ENCODE assay signal across 13 cellular contexts in the genomic region with DNA sequence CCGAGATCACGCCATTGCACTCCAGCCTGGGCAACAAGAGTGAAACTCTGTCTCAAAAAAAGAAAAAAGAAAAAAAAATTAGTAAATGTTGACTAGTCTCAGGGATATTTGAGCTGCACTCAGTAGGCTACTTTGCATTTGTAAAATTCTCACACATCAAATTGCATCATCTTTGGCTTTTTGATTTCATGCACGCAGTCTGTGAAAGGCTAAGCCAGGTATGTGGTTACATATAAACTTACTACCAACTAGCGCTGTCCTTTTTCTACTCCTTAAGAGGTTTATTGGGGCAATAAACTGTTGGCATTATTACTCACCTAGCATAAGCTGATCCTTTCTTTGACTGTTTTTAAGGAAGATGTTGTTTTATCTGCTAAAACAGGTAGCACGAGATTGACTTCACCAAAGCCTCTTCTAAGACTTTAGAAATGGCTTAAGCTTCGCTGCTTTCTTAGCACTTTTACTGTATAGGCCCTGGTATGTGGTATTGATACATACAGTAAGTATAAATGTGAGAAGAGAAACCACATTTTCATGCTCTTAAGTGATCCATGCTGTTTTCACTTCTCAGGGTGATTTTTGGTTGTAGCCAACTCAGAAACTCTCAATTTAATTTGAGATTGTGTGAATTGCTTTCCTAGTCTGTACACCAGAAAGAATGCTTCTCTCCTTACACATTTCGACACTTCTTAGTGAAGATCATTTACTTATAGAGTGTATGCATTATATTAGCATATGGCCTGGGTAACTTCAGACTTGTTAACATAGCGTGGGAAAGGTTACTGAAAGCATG.
DNase-seq lines count a peak whose midpoint lies in the region; ATAC-seq, FAIRE-seq and TF ChIP-seq lines count a peak whose summit lies in the region.
"Had no signal": no experiment of that assay in that cellular context is flagged by ENCODE, and none has a peak within 500 bp of the region (broad histone marks: within the 10 kb centered on the region; RNA-seq: fewer than 3 reads in every experiment).

No MANE protein-coding gene starts in this region.

- BruUV-seq in GM12878 (replicated peaks; lab: Mats Ljungman, UMichigan) (no TSS peak), PC-9 (replicated peaks; lab: Mats Ljungman, UMichigan) (no TSS peak)

- FAIRE-seq in GM12878 (lab: Jason Lieb, UNC), result peak; percentile 92

- no peaks in the 10 kb centered on the region for H3K36me3 ChIP-seq in GM12878 (ENCODE audit: control insufficient read depth in 2 of 2, insufficient read depth in 2 of 2, low read length in 1 of 2)
- no peaks in the 10 kb centered on the region for H3K36me3 ChIP-seq in PC-9 (ENCODE audit: low read depth)
- H3K36me3 ChIP-seq: BE2C, right atrium auricular region had no signal

- H3F3A ChIP-seq in PC-9 (ENCODE audit: insufficient read depth, low read depth), result no peaks in the 10 kb centered on the region

- ATAC-seq in GM18520 (IDR thresholded peaks at IDR 0.05; ENCODE audit: unreplicated experiment) (peak; percentile 69), GM21529 (IDR thresholded peaks at IDR 0.05; ENCODE audit: unreplicated experiment) (peak; percentile 65), HG03103 (IDR thresholded peaks at IDR 0.05; ENCODE audit: low read depth, unreplicated experiment) (peak; percentile 86), GM12878 (peak; percentile 92)
- ATAC-seq: body of pancreas; naive thymus-derived CD4-positive, alpha-beta T cell had no signal

- H2AFZ ChIP-seq in GM12878 (ENCODE audit: control insufficient read depth, low read depth, low read length) (peak overlapping the region; percentile 40), PC-9 (no peak overlapping the region)

- 60% methylated on average over 8 of the region's 8 CpGs for WGBS in GM12878 (ENCODE audit: insufficient coverage, insufficient replicate concordance, low lambda C conversion rate, missing lambda C conversion rate)

- TF ChIP-seq CTCF in GM12878 (IDR thresholded peaks at IDR 0.05 in 2 of 3, conservative IDR thresholded peaks at IDR 0.05 in 1 of 3; ENCODE audit: control insufficient read depth in 2 of 3, extremely low read depth in 1 of 3, insufficient read depth in 1 of 3, low read depth in 3 of 3, low read length in 3 of 3) (no peak), PC-9 (conservative IDR thresholded peaks at IDR 0.05) (no peak)

- peaks cover 16% of the 10 kb centered on the region for H3K4me1 ChIP-seq in GM12878 (ENCODE audit: control insufficient read depth, insufficient read depth, low read length)
- H3K4me1 ChIP-seq in PC-9 (replicated peaks; ENCODE audit: insufficient read depth), result no peaks in the 10 kb centered on the region
- H3K4me1 ChIP-seq: BE2C, body of pancreas, right atrium auricular region had no signal

- in situ Hi-C loops in GM12878 (cut with MboI), result no loop called here

- H3K27ac ChIP-seq in GM12878 (ENCODE audit: control insufficient read depth, insufficient read depth) (peak overlapping the region; percentile 91), PC-9 (no peak overlapping the region)
- H3K27ac ChIP-seq: body of pancreas, right atrium auricular region had no signal

- DNase-seq in GM12878 (ENCODE audit: low read depth, low spot score) (peak; percentile 76), OCI-M2 (lab: John Stamatoyannopoulos, UW; ENCODE audit: unreplicated experiment) (no peak), PC-9 (no peak)
- DNase-seq in stimulated activated CD4-positive, alpha-beta T cell treated with anti-CD3 and anti-CD28 coated beads, Interleukin-4, amount 100 ng/mL, for 1 hour, result no peak
- DNase-seq in stimulated activated naive CD4-positive, alpha-beta T cell treated with Interleukin-2 at 50 U/mL for 16 hours (lab: John Stamatoyannopoulos, UW), result no peak
- DNase-seq: BE2C; body of pancreas; effector memory CD4-positive, alpha-beta T cell; naive thymus-derived CD4-positive, alpha-beta T cell had no signal

- POLR2A ChIA-PET in GM12878 (lab: Charles Lee), result interaction anchor here (0.9 kb wide), 1 partner anchor 17 kb away, joined by 3 read pairs; no protein-coding TSS in a partner anchor
- POLR2A ChIA-PET in PC-9 (lab: Charles Lee; ENCODE audit: unreplicated experiment), result no interaction called here

- CTCF ChIA-PET in GM12878 (lab: Yijun Ruan, JAX) (interaction anchor here (0.6 to 0.9 kb wide), 3 partner anchors 11 to 125 kb away, joined by 3 to 4 read pairs (median 3); no protein-coding TSS in a partner anchor), PC-9 (lab: Charles Lee) (no interaction called here)

- H3K4me3 ChIP-seq in GM12878, result no peak overlapping the region
- no peak overlapping the region for H3K4me3 ChIP-seq in PC-9
- H3K4me3 ChIP-seq: body of pancreas, right atrium auricular region had no signal

- TF ChIP-seq RAD21 in GM12878 (IDR thresholded peaks at IDR 0.05; ENCODE audit: insufficient read depth, low read depth, low read length), result peak; percentile 18

- TF ChIP-seq EP300 in GM12878 (IDR thresholded peaks at IDR 0.05; ENCODE audit: borderline replicate concordance in 1 of 2, control insufficient read depth in 1 of 2, low read depth in 2 of 2, low read length in 2 of 2), result no peak

- SMC1A ChIA-PET in GM12878 (lab: Charles Lee; ENCODE audit: uncharacterized antibody, unreplicated experiment), result interaction anchor here (0.6 to 8.8 kb wide), 12 partner anchors 10 to 183 kb away, joined by 3 to 72 read pairs (median 5); no protein-coding TSS in a partner anchor

- intact Hi-C loops in GM12878 (cut with micrococcal nuclease; ENCODE audit: unreplicated experiment) (loop anchor here (1.0 to 5.0 kb wide), 5 partner anchors 15 to 182 kb away; no protein-coding TSS in a partner anchor), PC-9 (cut with micrococcal nuclease; ENCODE audit: unreplicated experiment) (no loop called here)

- no peaks in the 10 kb centered on the region for H3K9me2 ChIP-seq in PC-9 (ENCODE audit: insufficient read depth)

- RAD21 ChIA-PET in GM12878 (lab: Charles Lee; ENCODE audit: unreplicated experiment), result interaction anchor here (0.7 to 4.8 kb wide), 6 partner anchors 10 to 257 kb away, joined by 3 to 39 read pairs (median 6); no protein-coding TSS in a partner anchor

- H3K9ac ChIP-seq in GM12878 (ENCODE audit: control insufficient read depth, insufficient read depth, low read length), result peak overlapping the region; percentile 61

- H3K27me3 ChIP-seq in GM12878 (replicated peaks in 1 of 2; ENCODE audit: control insufficient read depth in 2 of 2, insufficient read depth in 2 of 2, low read length in 1 of 2), result no peaks in the 10 kb centered on the region
- H3K27me3 ChIP-seq in PC-9 (ENCODE audit: insufficient read depth, low read depth), result no peaks in the 10 kb centered on the region
- H3K27me3 ChIP-seq: BE2C, body of pancreas, right atrium auricular region had no signal

- peaks cover 10% of the 10 kb centered on the region for H3K79me2 ChIP-seq in GM12878 (ENCODE audit: control insufficient read depth, insufficient read depth, low read length)
- H3K79me2 ChIP-seq in PC-9 (ENCODE audit: low read depth), result no peaks in the 10 kb centered on the region

- H3K9me3 ChIP-seq in GM12878 (replicated peaks; ENCODE audit: control insufficient read depth, insufficient read depth, low read length), result peaks cover 7% of the 10 kb centered on the region
- no peaks in the 10 kb centered on the region for H3K9me3 ChIP-seq in PC-9 (ENCODE audit: insufficient read depth, low read depth)
- H3K9me3 ChIP-seq: BE2C, body of pancreas, right atrium auricular region had no signal

- no peak for TF ChIP-seq POLR2A in GM12878 (IDR thresholded peaks at IDR 0.05; ENCODE audit: low read depth, low read length)

- peak overlapping the region; percentile 66 for H3K4me2 ChIP-seq in GM12878 (ENCODE audit: control insufficient read depth, insufficient read depth)
- H3K4me2 ChIP-seq in PC-9, result no peak overlapping the region

- H4K20me1 ChIP-seq in GM12878 (ENCODE audit: control insufficient read depth, insufficient read depth), result no peaks in the 10 kb centered on the region
- H4K20me1 ChIP-seq in PC-9 (ENCODE audit: insufficient read depth), result no peaks in the 10 kb centered on the region

TF ChIP-seq in GM12878, 131 proteins besides CTCF, POLR2A, EP300 and RAD21 (continues in another document):
- TF ChIP-seq POU2F2 (IDR thresholded peaks at IDR 0.05; ENCODE audit: borderline replicate concordance, low read depth, low read length) (0 out of 3 replicates have a peak, but pooled peaks have one; percentile 28), CBFB (IDR thresholded peaks at IDR 0.05; ENCODE audit: low read depth) (peak; percentile 74; the same call in 1 of the 2 replicates)
- TF ChIP-seq, protein P1, sequence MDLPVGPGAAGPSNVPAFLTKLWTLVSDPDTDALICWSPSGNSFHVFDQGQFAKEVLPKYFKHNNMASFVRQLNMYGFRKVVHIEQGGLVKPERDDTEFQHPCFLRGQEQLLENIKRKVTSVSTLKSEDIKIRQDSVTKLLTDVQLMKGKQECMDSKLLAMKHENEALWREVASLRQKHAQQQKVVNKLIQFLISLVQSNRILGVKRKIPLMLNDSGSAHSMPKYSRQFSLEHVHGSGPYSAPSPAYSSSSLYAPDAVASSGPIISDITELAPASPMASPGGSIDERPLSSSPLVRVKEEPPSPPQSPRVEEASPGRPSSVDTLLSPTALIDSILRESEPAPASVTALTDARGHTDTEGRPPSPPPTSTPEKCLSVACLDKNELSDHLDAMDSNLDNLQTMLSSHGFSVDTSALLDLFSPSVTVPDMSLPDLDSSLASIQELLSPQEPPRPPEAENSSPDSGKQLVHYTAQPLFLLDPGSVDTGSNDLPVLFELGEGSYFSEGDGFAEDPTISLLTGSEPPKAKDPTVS (IDR thresholded peaks at IDR 0.05; ENCODE audit: low read depth, low read length), result no peak
- TF ChIP-seq, protein P2, sequence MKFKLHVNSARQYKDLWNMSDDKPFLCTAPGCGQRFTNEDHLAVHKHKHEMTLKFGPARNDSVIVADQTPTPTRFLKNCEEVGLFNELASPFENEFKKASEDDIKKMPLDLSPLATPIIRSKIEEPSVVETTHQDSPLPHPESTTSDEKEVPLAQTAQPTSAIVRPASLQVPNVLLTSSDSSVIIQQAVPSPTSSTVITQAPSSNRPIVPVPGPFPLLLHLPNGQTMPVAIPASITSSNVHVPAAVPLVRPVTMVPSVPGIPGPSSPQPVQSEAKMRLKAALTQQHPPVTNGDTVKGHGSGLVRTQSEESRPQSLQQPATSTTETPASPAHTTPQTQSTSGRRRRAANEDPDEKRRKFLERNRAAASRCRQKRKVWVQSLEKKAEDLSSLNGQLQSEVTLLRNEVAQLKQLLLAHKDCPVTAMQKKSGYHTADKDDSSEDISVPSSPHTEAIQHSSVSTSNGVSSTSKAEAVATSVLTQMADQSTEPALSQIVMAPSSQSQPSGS (IDR thresholded peaks at IDR 0.05; ENCODE audit: low read length), result peak; percentile 90
